In genomic region chr7:157339777-157340677, GRCh38 we compare ENCODE assay signal across 8 cellular contexts. TPM values are rescaled to one million over a fixed set of nuclear protein-coding genes. Genes with fewer than 3 reads are reported as not detected.
DNase-seq lines count a peak whose midpoint lies in the region; ATAC-seq, FAIRE-seq and TF ChIP-seq lines count a peak whose summit lies in the region.

No MANE protein-coding gene starts in this region.

- H3K9me3 ChIP-seq in astrocyte (ENCODE audit: insufficient read depth, low read depth, low read length) = no peaks in the 10 kb centered on the region
- H3K9me3 ChIP-seq in skeletal muscle satellite cell (replicated peaks; ENCODE audit: low read length) = no peaks in the 10 kb centered on the region

- H3K27ac ChIP-seq in ACC112 (ENCODE audit: low read depth, low read length) (no peak overlapping the region), astrocyte (ENCODE audit: low read depth, low read length) (no peak overlapping the region)

- H3K36me3 Mint-ChIP-seq in astrocyte (ENCODE audit: low read depth, unreplicated experiment) = no peaks in the 10 kb centered on the region

- H3K4me1 ChIP-seq in ACC112 (ENCODE audit: control insufficient read depth, insufficient read depth, low read length, unreplicated experiment) (peaks cover 11% of the 10 kb centered on the region), astrocyte (ENCODE audit: insufficient read depth, low read length) (peaks cover 10% of the 10 kb centered on the region), skeletal muscle satellite cell (ENCODE audit: control insufficient read depth, insufficient read depth, low read length) (peaks cover 21% of the 10 kb centered on the region)

- ATAC-seq in HG03139 (IDR thresholded peaks at IDR 0.05; ENCODE audit: unreplicated experiment) = no peak

- H3K36me3 ChIP-seq in ACC112 (ENCODE audit: insufficient read depth, low read length) = no peaks in the 10 kb centered on the region
- no peaks in the 10 kb centered on the region for H3K36me3 ChIP-seq in astrocyte (ENCODE audit: insufficient read depth, low read length)
- H3K36me3 ChIP-seq in skeletal muscle satellite cell (ENCODE audit: insufficient read depth, low read length) = peaks cover 6% of the 10 kb centered on the region

- no peaks in the 10 kb centered on the region for H3K27me3 Mint-ChIP-seq in astrocyte (ENCODE audit: low read depth, unreplicated experiment)

- H3K9me3 Mint-ChIP-seq in astrocyte (ENCODE audit: unreplicated experiment) = no peaks in the 10 kb centered on the region

- H3K27me3 ChIP-seq in ACC112 (ENCODE audit: insufficient read depth, low read length) (no peaks in the 10 kb centered on the region), astrocyte (ENCODE audit: insufficient read depth, low read length) (no peaks in the 10 kb centered on the region), skeletal muscle satellite cell (ENCODE audit: control insufficient read depth, insufficient read depth, low read length) (no peaks in the 10 kb centered on the region)

- H3K27ac Mint-ChIP-seq in astrocyte (ENCODE audit: unreplicated experiment) = peak overlapping the region; percentile 64

- FAIRE-seq in astrocyte (lab: Jason Lieb, UNC) = no peak

- H3K79me2 ChIP-seq in ACC112 (ENCODE audit: control insufficient read depth, insufficient read depth, low read length, unreplicated experiment) (peaks cover 72% of the 10 kb centered on the region), astrocyte (ENCODE audit: insufficient read depth, low read length) (peaks cover 84% of the 10 kb centered on the region)

- H3K4me2 ChIP-seq in astrocyte (ENCODE audit: low read length) (peak overlapping the region; percentile 85), skeletal muscle satellite cell (ENCODE audit: low read length) (peak overlapping the region; percentile 95)

- H2AFZ ChIP-seq in ACC112 (ENCODE audit: low read length, unreplicated experiment) = no peak overlapping the region
- no peak overlapping the region for H2AFZ ChIP-seq in astrocyte (ENCODE audit: low read depth, low read length)

- H4K20me1 ChIP-seq in astrocyte (ENCODE audit: insufficient read depth, low read length) = peaks cover 75% of the 10 kb centered on the region

- H3K4me3 Mint-ChIP-seq in astrocyte (ENCODE audit: unreplicated experiment) = peak overlapping the region; percentile 72

- peak; percentile 75 for DNase-seq in LHCN-M2 (ENCODE audit: low read depth)
- peak in 4 of 5 experiments; percentile 44 to 78 (median 53) for DNase-seq in T-helper 2 cell
- peak; percentile 44 for DNase-seq in astrocyte (ENCODE audit: low read depth)
- peak; percentile 73 for DNase-seq in hepatic stellate cell (ENCODE audit: low spot score)

- H3K4me3 ChIP-seq in ACC112 (ENCODE audit: low read depth, low read length) (peak overlapping the region; percentile 13; the same call in 1 of the 2 replicates), astrocyte (ENCODE audit: insufficient read depth, low read depth, low read length) (peak overlapping the region; percentile 32), skeletal muscle satellite cell (ENCODE audit: low read length) (peak overlapping the region; percentile 34)

- no peak overlapping the region for H3K9ac ChIP-seq in astrocyte (ENCODE audit: low read length)
- H3K9ac ChIP-seq in skeletal muscle satellite cell (ENCODE audit: low read depth, low read length) = peak overlapping the region; percentile 24

- H3K4me1 Mint-ChIP-seq in astrocyte (ENCODE audit: low read depth, unreplicated experiment) = peaks cover 16% of the 10 kb centered on the region

- peak; percentile 78 for TF ChIP-seq CTCF in GM12874 (IDR thresholded peaks at IDR 0.05; ENCODE audit: insufficient read depth, low read depth, low read length)
- peak; percentile 99 for TF ChIP-seq CTCF in astrocyte (IDR thresholded peaks at IDR 0.05; ENCODE audit: insufficient read depth, low read depth, low read length)

RNA-seq across cellular contexts. Expression of gene DNAJB6, which starts 3.2 kb away (rescaled TPM):
- 151 and 152 TPM in 2 replicates for total RNA-seq in LHCN-M2 (2014; rRNA removed)
- 163 TPM for polyA plus RNA-seq in LHCN-M2 (2012)
- total RNA-seq in astrocyte = 158 and 179 TPM in 2 replicates
- 52.2 and 65.4 TPM in 2 replicates for total RNA-seq in skeletal muscle satellite cell (2012; rRNA removed)
